ENCODE assay signal across 8 cellular contexts in the genomic region with DNA sequence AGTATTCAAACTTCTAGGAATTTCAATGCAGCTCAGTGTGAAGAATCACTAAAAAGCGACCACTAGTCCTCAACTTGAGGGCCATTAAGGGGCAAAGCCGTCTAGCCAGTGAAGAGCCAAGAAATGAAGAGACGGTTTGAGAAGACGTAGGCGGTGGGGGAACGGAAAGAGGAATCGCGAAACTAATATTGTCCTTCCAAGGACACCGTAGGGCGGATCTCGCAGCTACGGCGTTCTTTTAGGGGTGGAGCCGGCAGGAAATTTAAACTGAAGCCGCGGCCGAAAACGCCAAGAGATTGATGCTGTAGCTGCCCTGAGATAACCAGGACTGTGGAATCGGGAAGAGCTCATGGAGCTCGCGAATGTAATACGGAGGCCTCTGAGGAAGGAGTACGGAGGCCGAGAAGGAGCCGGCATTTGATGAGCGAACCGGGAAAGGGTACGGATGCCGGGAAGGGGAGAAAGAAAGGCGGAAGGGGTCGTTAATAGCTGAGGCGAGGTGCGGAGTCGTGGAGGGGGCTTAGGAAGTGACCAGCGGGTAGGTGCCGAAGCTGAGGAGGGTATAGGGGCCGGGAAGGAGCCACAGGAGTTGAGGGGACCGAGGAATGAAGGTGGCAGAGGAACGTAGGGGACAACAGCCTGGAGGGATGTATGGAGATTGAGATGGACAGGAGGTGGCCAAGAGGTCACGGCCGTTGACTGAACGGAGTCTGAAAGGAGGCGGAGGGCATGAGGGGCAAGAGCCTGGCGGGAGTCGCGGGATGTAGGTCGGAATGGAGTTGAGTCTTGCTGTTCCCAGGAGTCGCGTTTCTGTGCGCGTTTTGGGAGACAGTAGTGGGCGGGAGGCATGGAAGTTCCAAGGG. TPM values are rescaled to one million over a fixed set of nuclear protein-coding genes. Genes with fewer than 3 reads are reported as not detected.
DNase-seq lines count a peak whose midpoint lies in the region; ATAC-seq and TF ChIP-seq lines count a peak whose summit lies in the region.

Gene DBF4B, plus strand, starts transcription at position 265 of the 863 bp plus-strand sequence. Its CDS starts 156 bp downstream, at position 421.

- H3K36me3 ChIP-seq in breast epithelium, result no peaks in the 10 kb centered on the region

- H3K27ac ChIP-seq in VCaP (peak within 1 kb of the TSS; percentile 76), breast epithelium (peak within 1 kb of the TSS; percentile 70 to 76), skin epidermis (peak within 1 kb of the TSS in 19 of 21 experiments; percentile 63 to 85 (median 77))

- ATAC-seq in HG02588 (IDR thresholded peaks at IDR 0.05; ENCODE audit: unreplicated experiment) (peak; percentile 53), GM21576 (IDR thresholded peaks at IDR 0.05; ENCODE audit: unreplicated experiment) (no peak)

- peak; percentile 92 for DNase-seq in D341Med (ENCODE audit: low spot score)
- DNase-seq in NCI-H2196 treated with DMSO at 0.1 percent for 48 hours (lab: John Stamatoyannopoulos, UW; ENCODE audit: unreplicated experiment), result peak; percentile 85
- DNase-seq in breast epithelium (ENCODE audit: low spot score in 2 of 2), result peak; percentile 51 to 65
- peak; percentile 95 for DNase-seq in iPS-NIHi11 (ENCODE audit: low spot score)

- no peaks in the 10 kb centered on the region for H3K27me3 ChIP-seq in breast epithelium

- H3K4me3 ChIP-seq in breast epithelium (peak within 1 kb of the TSS; percentile 64 to 92 (median 87)), skin epidermis (peak within 1 kb of the TSS; percentile 73 to 84 (median 78))

- TF ChIP-seq CTCF in VCaP (conservative IDR thresholded peaks at IDR 0.05), result no peak
- peak in 1 of 3 donors; percentile 27 for TF ChIP-seq CTCF in breast epithelium (IDR thresholded peaks at IDR 0.05)

- H3K4me1 ChIP-seq in breast epithelium, result peaks cover 0 to 7% of the 10 kb centered on the region in 2 donors

- intact Hi-C loops in breast epithelium (cut with DNase I; ENCODE audit: low total_unique reads), result no loop called here

- no peaks in the 10 kb centered on the region for H3K9me3 ChIP-seq in breast epithelium

- TF ChIP-seq POLR2A in breast epithelium (IDR thresholded peaks at IDR 0.05), result no peak

RNA-seq across cellular contexts. Expression of gene DBF4B, which starts in this region (rescaled TPM):
- total RNA-seq in breast epithelium, result 1 to 10 TPM; 2.3 to 7.5 (median 3.2) TPM
